In the genomic region with DNA sequence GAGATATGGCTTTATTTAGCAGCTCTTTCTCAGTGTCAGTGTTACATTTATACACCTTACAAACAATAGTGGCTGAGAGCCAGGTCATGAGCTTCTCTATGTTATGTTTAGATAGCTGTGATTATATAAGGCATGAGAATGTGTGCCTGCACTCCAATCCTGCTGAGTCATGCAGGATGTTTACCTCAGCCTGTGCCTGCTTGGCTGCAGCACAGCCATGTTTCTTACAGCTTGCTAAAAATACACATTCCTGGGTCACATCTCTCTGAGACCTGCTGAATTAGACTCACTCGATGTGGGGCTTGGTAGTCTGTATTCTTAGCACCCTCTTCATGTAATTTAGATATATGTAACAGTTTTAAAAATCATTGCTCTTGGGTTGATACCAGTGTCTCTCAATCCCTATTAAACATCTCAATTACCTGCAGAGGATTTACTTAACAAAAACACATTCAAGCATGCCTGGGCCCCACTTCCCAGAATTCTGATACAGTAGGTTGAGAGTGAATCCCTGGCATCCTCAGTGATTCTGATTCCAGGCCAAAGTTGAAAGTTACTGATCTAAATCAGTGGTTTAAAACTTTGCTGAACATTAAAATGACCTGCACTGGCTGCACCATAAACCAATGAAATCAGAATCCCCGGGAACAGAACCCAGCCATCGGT, we compare ENCODE assay signal across 8 cellular contexts.
DNase-seq lines count a peak whose midpoint lies in the region; FAIRE-seq and TF ChIP-seq lines count a peak whose summit lies in the region.

No MANE protein-coding gene starts in this region.

- no peak for TF ChIP-seq POLR2A in GM12891 (IDR thresholded peaks at IDR 0.05; ENCODE audit: low read depth, low read length)

- peaks cover 23% of the 10 kb centered on the region for H3K4me1 ChIP-seq in rectal smooth muscle tissue (ENCODE audit: control insufficient read depth, insufficient read depth, low read length)
- peaks cover 0 to 3% of the 10 kb centered on the region in 2 donors for H3K4me1 ChIP-seq in kidney (ENCODE audit: control insufficient read depth in 1 of 2, insufficient read depth in 1 of 2, low read depth in 1 of 2, low read length in 2 of 2)

- no peaks in the 10 kb centered on the region for H3K4me1 Mint-ChIP-seq in nephron progenitor cell

- no peak overlapping the region for H3K27ac Mint-ChIP-seq in nephron progenitor cell

- H3K36me3 Mint-ChIP-seq in nephron progenitor cell (ENCODE audit: low read depth) = no peaks in the 10 kb centered on the region

- FAIRE-seq in kidney (lab: Jason Lieb, UNC) (no peak), GM12891 (lab: Jason Lieb, UNC) (no peak)

- H3K9me3 ChIP-seq in kidney (ENCODE audit: control insufficient read depth in 1 of 2, low read length in 2 of 2) = no peaks in the 10 kb centered on the region

- no peaks in the 10 kb centered on the region for H3K27me3 ChIP-seq in rectal smooth muscle tissue (ENCODE audit: control insufficient read depth, insufficient read depth, low read length)

- H3K27me3 Mint-ChIP-seq in nephron progenitor cell (ENCODE audit: low read depth, poor library complexity) = peaks cover 4% of the 10 kb centered on the region

- H3K27ac ChIP-seq in rectal smooth muscle tissue (ENCODE audit: low read depth, low read length) (peak overlapping the region; percentile 92), kidney (ENCODE audit: low read depth in 2 of 2, low read length in 2 of 2) (no peak overlapping the region)

- intact Hi-C loops in kidney (cut with DNase I) = no loop called here

- no peak for TF ChIP-seq CTCF in fibroblast of the aortic adventitia (IDR thresholded peaks at IDR 0.05; ENCODE audit: insufficient read depth, low read length)
- TF ChIP-seq CTCF in kidney (IDR thresholded peaks at IDR 0.05; ENCODE audit: borderline replicate concordance, extremely low read depth, insufficient read depth) = no peak
- no peak for TF ChIP-seq CTCF in nephron progenitor cell (IDR thresholded peaks at IDR 0.05)
- no peak for TF ChIP-seq CTCF in GM20000 (IDR thresholded peaks at IDR 0.05; ENCODE audit: extremely low read depth, missing control alignments)

- peaks cover 20% of the 10 kb centered on the region for H3K9me3 Mint-ChIP-seq in nephron progenitor cell

- H3K4me3 ChIP-seq in fibroblast of the aortic adventitia (ENCODE audit: low read depth, low read length) (no peak overlapping the region), rectal smooth muscle tissue (ENCODE audit: low read length) (no peak overlapping the region), kidney (ENCODE audit: low read length in 2 of 2) (no peak overlapping the region)

- no peak overlapping the region for H3K4me3 Mint-ChIP-seq in nephron progenitor cell

- no peak overlapping the region for H3K9ac ChIP-seq in rectal smooth muscle tissue (ENCODE audit: low read length)
- H3K9ac ChIP-seq in kidney (ENCODE audit: low read length in 2 of 2) = no peak overlapping the region

- DNase-seq in H4 (ENCODE audit: low spot score) (peak; percentile 99), RKO (ENCODE audit: low spot score) (peak; percentile 45), fibroblast of the aortic adventitia (ENCODE audit: low read depth) (peak; percentile 98), kidney (no peak), nephron progenitor cell (no peak), GM12891 (ENCODE audit: insufficient read length, low spot score) (no peak), GM20000 (ENCODE audit: low spot score) (no peak)

- no peaks in the 10 kb centered on the region for H3K36me3 ChIP-seq in rectal smooth muscle tissue (ENCODE audit: control insufficient read depth, insufficient read depth, low read length)
- no peaks in the 10 kb centered on the region for H3K36me3 ChIP-seq in kidney (ENCODE audit: control insufficient read depth in 1 of 2, insufficient read depth in 2 of 2, low read length in 2 of 2)

TF ChIP-seq in GM12891, 5 proteins besides CTCF, POLR2A, EP300 and RAD21:
- TF ChIP-seq POU2F2 (IDR thresholded peaks at IDR 0.05; ENCODE audit: low read depth, low read length) = no peak
- no peak for TF ChIP-seq POLR2AphosphoS5 (IDR thresholded peaks at IDR 0.05; ENCODE audit: low read depth, low read length)
- no peak for TF ChIP-seq PAX5 (IDR thresholded peaks at IDR 0.05; ENCODE audit: insufficient read depth, low read length, severe bottlenecking)
- no peak for TF ChIP-seq TAF1 (IDR thresholded peaks at IDR 0.05; ENCODE audit: low read depth, low read length)
- no peak for TF ChIP-seq SPI1 (IDR thresholded peaks at IDR 0.05; ENCODE audit: low read depth, low read length)

Comparison
In these comparisons a context has a peak if more than half of its experiments do, and no peak if none do; other contexts are left out.
1. DNase-seq: peak in H4 (single experiment), RKO (single experiment) and fibroblast of the aortic adventitia (single experiment); none in kidney (single experiment), nephron progenitor cell (single experiment), GM12891 (single experiment) and GM20000 (single experiment).